11 cellular contexts compared by ENCODE assay signal in the genomic region with DNA sequence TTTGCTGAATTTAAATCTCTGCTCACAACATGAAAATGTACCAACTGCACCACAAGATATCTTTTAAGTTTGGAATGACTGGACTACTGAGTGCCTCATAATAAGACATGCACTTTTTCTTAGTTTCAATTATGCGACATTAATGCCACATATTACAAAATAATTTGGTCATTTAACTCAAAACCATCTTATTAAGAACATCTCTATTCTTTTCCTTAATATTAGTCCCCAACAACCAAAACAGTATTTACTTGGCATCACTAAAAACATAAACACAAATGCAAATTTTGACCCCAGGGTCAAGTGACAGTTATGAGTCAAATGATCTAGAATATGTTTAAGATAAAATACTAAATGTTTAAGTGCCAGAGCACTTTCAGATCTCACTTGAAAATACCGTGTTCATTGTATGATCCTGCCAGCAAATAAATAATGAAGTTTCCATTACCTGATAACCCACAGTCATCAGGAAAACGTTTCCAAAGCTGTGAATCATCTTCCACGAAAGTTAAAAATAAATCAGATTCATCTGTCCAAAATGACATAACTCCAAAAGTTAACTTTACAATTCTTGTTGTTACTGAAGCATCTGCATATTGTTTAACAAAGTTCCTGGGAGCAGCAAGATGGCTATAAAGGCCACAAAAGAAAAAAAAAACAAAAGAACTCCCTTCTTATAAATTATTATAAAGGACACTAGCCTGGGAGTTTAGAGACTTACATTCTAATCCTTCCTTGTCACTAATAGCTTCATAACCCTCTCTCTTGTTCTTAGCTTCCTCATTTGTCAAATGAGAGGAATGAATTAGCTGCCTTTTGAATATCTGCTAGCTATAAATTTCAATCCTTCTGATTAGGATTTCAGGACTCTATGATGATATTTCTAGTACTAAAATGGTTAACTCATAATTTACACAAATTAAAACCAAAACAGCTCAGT. TPM values are rescaled to one million over a fixed set of nuclear protein-coding genes. Genes with fewer than 3 reads are reported as not detected.
DNase-seq lines count a peak whose midpoint lies in the region; ATAC-seq lines count a peak whose summit lies in the region.
"Had no signal": no experiment of that assay in that cellular context is flagged by ENCODE, and none has a peak within 500 bp of the region (broad histone marks: within the 10 kb centered on the region; RNA-seq: fewer than 3 reads in every experiment).

No MANE protein-coding gene starts in this region.

- peak; percentile 72 to 75 for ATAC-seq in activated T-cell treated with anti-CD3 and anti-CD28 coated beads, Interleukin-2, amount 50 U/mL, for 4 hours
- ATAC-seq in HG03442 (IDR thresholded peaks at IDR 0.05; ENCODE audit: unreplicated experiment): peak; percentile 72
- ATAC-seq in stimulated activated naive B cell treated with anti-CD40 and anti-IgM and Interleukin-4, amounts not matched to agents 10 μg/mL and 1 μg/mL and 100 μg/mL, for 72 hours (replicated peaks): peak; percentile 46 to 84

- no peak overlapping the region for H3K4me3 Mint-ChIP-seq in activated T-cell treated with anti-CD3 and anti-CD28 coated beads, Interleukin-2, amount 50 U/mL, for 4 hours
- H3K4me3 Mint-ChIP-seq in dendritic cell treated with granulocyte-macrophage colony-stimulating factor and Interleukin-4, amounts not matched to agents 40 ng/mL and 50 ng/mL, for 4 days: no peak overlapping the region
- no peak overlapping the region for H3K4me3 Mint-ChIP-seq in stimulated activated naive B cell treated with anti-CD40 and anti-IgM and Interleukin-4, amounts not matched to agents 10 μg/mL and 1 μg/mL and 100 μg/mL, for 72 hours

- no peaks in the 10 kb centered on the region for H3K27me3 Mint-ChIP-seq in activated T-cell treated with anti-CD3 and anti-CD28 coated beads, Interleukin-2, amount 50 U/mL, for 4 hours (ENCODE audit: low read depth)
- no peaks in the 10 kb centered on the region for H3K27me3 Mint-ChIP-seq in dendritic cell treated with granulocyte-macrophage colony-stimulating factor and Interleukin-4, amounts not matched to agents 40 ng/mL and 50 ng/mL, for 4 days
- no peaks in the 10 kb centered on the region for H3K27me3 Mint-ChIP-seq in stimulated activated naive B cell treated with anti-CD40 and anti-IgM and Interleukin-4, amounts not matched to agents 10 μg/mL and 1 μg/mL and 100 μg/mL, for 72 hours
- H3K27me3 Mint-ChIP-seq: CD4-positive, CD25-positive, alpha-beta regulatory T cell had no signal

- H3K4me1 Mint-ChIP-seq in activated T-cell treated with anti-CD3 and anti-CD28 coated beads, Interleukin-2, amount 50 U/mL, for 4 hours (ENCODE audit: low read depth): peaks cover 43% of the 10 kb centered on the region
- peaks cover 42% of the 10 kb centered on the region for H3K4me1 Mint-ChIP-seq in dendritic cell treated with granulocyte-macrophage colony-stimulating factor and Interleukin-4, amounts not matched to agents 40 ng/mL and 50 ng/mL, for 4 days (ENCODE audit: low read depth)
- H3K4me1 Mint-ChIP-seq in stimulated activated naive B cell treated with anti-CD40 and anti-IgM and Interleukin-4, amounts not matched to agents 10 μg/mL and 1 μg/mL and 100 μg/mL, for 72 hours: peaks cover 19 to 53% of the 10 kb centered on the region in 2 donors

- peaks cover 24% of the 10 kb centered on the region for H3K36me3 Mint-ChIP-seq in activated T-cell treated with anti-CD3 and anti-CD28 coated beads, Interleukin-2, amount 50 U/mL, for 4 hours (ENCODE audit: insufficient read depth)
- H3K36me3 Mint-ChIP-seq in dendritic cell treated with granulocyte-macrophage colony-stimulating factor and Interleukin-4, amounts not matched to agents 40 ng/mL and 50 ng/mL, for 4 days (ENCODE audit: low read depth): peaks cover 25% of the 10 kb centered on the region
- H3K36me3 Mint-ChIP-seq in stimulated activated naive B cell treated with anti-CD40 and anti-IgM and Interleukin-4, amounts not matched to agents 10 μg/mL and 1 μg/mL and 100 μg/mL, for 72 hours: peaks cover 25 to 34% of the 10 kb centered on the region in 2 donors

- DNase-seq in activated T-cell treated with anti-CD3 and anti-CD28 coated beads, Interleukin-2, amount 50 U/mL, for 4 hours: no peak
- DNase-seq in activated T-cell treated with anti-CD3 and anti-CD28 coated beads for 4 hours (no peak), medulla oblongata (ENCODE audit: extremely low spot score) (no peak), NCI-H2227 (lab: John Stamatoyannopoulos, UW; ENCODE audit: unreplicated experiment) (no peak)
- no peak for DNase-seq in stimulated activated naive B cell treated with anti-CD40 and anti-IgM and Interleukin-4, amounts not matched to agents 10 μg/mL and 1 μg/mL and 100 μg/mL, for 72 hours
- DNase-seq in activated CD4-positive, alpha-beta T cell treated with anti-CD3 and anti-CD28 coated beads for 1 hour: no peak
- DNase-seq: esophagus squamous epithelium, NCI-H526 treated with DMSO at 0.1 percent for 48 hours had no signal

- peak overlapping the region; percentile 48 for H3K27ac Mint-ChIP-seq in dendritic cell treated with granulocyte-macrophage colony-stimulating factor and Interleukin-4, amounts not matched to agents 40 ng/mL and 50 ng/mL, for 4 days
- peak overlapping the region; percentile 20 for H3K27ac Mint-ChIP-seq in stimulated activated naive B cell treated with anti-CD40 and anti-IgM and Interleukin-4, amounts not matched to agents 10 μg/mL and 1 μg/mL and 100 μg/mL, for 72 hours

- intact Hi-C loops in dendritic cell treated with granulocyte-macrophage colony-stimulating factor and Interleukin-4, amounts not matched to agents 40 ng/mL and 50 ng/mL, for 4 days (cut with micrococcal nuclease): no loop called here

- peaks cover 8% of the 10 kb centered on the region for H3K9me3 Mint-ChIP-seq in activated T-cell treated with anti-CD3 and anti-CD28 coated beads, Interleukin-2, amount 50 U/mL, for 4 hours
- peaks cover 23% of the 10 kb centered on the region for H3K9me3 Mint-ChIP-seq in dendritic cell treated with granulocyte-macrophage colony-stimulating factor and Interleukin-4, amounts not matched to agents 40 ng/mL and 50 ng/mL, for 4 days
- H3K9me3 Mint-ChIP-seq in stimulated activated naive B cell treated with anti-CD40 and anti-IgM and Interleukin-4, amounts not matched to agents 10 μg/mL and 1 μg/mL and 100 μg/mL, for 72 hours: peaks cover 4 to 5% of the 10 kb centered on the region in 2 donors

RNA-seq across cellular contexts. Expression of gene AP4S1, which starts 30.5 kb away (rescaled TPM):
- 10 to 100 TPM; 11.5 to 12.8 (median 12.2) TPM for total RNA-seq in activated T-cell treated with anti-CD3 and anti-CD28 coated beads, Interleukin-2, amount 50 U/mL, for 4 hours

RNA-seq across cellular contexts. Expression of gene STRN3, which starts 31.2 kb away (rescaled TPM):
- 10 to 100 TPM; 21.4 to 24.1 (median 23.3) TPM for total RNA-seq in activated T-cell treated with anti-CD3 and anti-CD28 coated beads, Interleukin-2, amount 50 U/mL, for 4 hours
